In the genomic region with DNA sequence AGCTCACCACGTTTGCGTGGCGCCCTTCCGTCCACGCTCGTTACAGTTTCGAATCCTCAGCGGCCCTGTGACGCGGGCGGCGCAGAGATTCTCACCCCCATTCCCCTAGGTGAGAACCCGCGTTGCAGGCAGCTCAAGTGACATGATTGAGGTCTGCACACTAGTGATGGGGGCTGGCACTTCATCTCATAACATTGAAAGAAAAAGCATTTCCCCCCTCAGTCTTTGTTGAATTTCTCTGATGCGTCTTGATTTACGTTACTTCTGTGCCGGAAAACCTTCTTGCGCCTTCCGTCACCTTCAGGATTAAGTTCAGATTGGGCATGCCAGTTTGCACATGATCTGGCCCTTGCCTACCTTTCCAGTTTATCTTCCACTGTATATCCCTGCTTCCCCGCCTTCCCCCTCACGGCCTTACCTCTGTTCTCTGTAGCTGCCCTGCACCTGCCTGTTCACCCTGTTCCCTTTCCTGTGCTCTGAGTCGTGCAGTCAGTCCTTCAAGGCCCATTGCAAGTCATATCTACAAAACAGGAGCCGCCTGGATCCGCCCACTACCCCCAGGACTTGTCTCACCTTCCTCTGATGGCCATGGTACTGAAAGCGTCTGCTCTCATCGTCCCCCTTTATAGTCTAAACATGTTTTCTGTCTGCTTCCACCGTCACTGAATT, we compare ENCODE assay signal across 8 cellular contexts. TPM values are rescaled to one million over a fixed set of nuclear protein-coding genes. Genes with fewer than 3 reads are reported as not detected.
DNase-seq lines count a peak whose midpoint lies in the region; ATAC-seq and TF ChIP-seq lines count a peak whose summit lies in the region.

No MANE protein-coding gene starts in this region.

- intact Hi-C loops in activated CD4-positive, alpha-beta memory T cell treated with anti-CD3 and anti-CD28 coated beads for 36 hours (cut with micrococcal nuclease) = loop anchor here (1.0 to 10.0 kb wide), 3 partner anchors 23 to 384 kb away; partner anchors contain the start of genes FOXO6 and SCMH1
- intact Hi-C loops in naive thymus-derived CD4-positive, alpha-beta T cell (cut with micrococcal nuclease) = loop anchor here in 1 of 2 donors (2.0 kb wide), 1 partner anchor 22 kb away; no protein-coding TSS in a partner anchor
- intact Hi-C loops in stomach (cut with DNase I; ENCODE audit: low total_unique reads) = no loop called here

- POLR2A ChIA-PET in activated CD4-positive, alpha-beta memory T cell treated with anti-CD3 and anti-CD28 coated beads for 36 hours (lab: Charles Lee) = interaction anchor here (0.7 to 2.4 kb wide), 7 partner anchors 11 to 941 kb away, joined by 3 to 14 read pairs (median 5); partner anchors contain the start of genes CITED4 and NFYC
- POLR2A ChIA-PET in naive thymus-derived CD4-positive, alpha-beta T cell (lab: Charles Lee) = interaction anchor here (1.2 to 3.1 kb wide), 6 partner anchors 11 to 289 kb away, joined by 3 to 26 read pairs (median 8); partner anchors contain the start of genes CITED4 and NFYC

- H3K9me3 Mint-ChIP-seq in activated CD4-positive, alpha-beta memory T cell treated with anti-CD3 and anti-CD28 coated beads for 36 hours = no peaks in the 10 kb centered on the region
- H3K9me3 Mint-ChIP-seq in effector memory CD8-positive, alpha-beta T cell = no peaks in the 10 kb centered on the region
- no peaks in the 10 kb centered on the region for H3K9me3 Mint-ChIP-seq in naive thymus-derived CD4-positive, alpha-beta T cell

- H3K4me1 ChIP-seq in BLaER1 treated with 17β-estradiol and CSF1 and Interleukin-3, amounts not matched to agents 10 nM and 100 nM = peaks cover 35 to 59% (median 56%) of the 10 kb centered on the region in 10 experiments
- H3K4me1 ChIP-seq in naive thymus-derived CD4-positive, alpha-beta T cell (ENCODE audit: control insufficient read depth in 2 of 2, insufficient read depth in 2 of 2, low read length in 2 of 2) = peaks cover 10 to 11% of the 10 kb centered on the region in 2 donors
- peaks cover 24 to 59% (median 42%) of the 10 kb centered on the region in 4 donors for H3K4me1 ChIP-seq in stomach

- H3K27me3 Mint-ChIP-seq in activated CD4-positive, alpha-beta memory T cell treated with anti-CD3 and anti-CD28 coated beads for 36 hours = no peaks in the 10 kb centered on the region
- H3K27me3 Mint-ChIP-seq in effector memory CD8-positive, alpha-beta T cell = no peaks in the 10 kb centered on the region
- no peaks in the 10 kb centered on the region for H3K27me3 Mint-ChIP-seq in naive thymus-derived CD4-positive, alpha-beta T cell

- no peaks in the 10 kb centered on the region for H3K27me3 ChIP-seq in BLaER1 treated with 17β-estradiol and CSF1 and Interleukin-3, amounts not matched to agents 10 nM and 100 nM
- H3K27me3 ChIP-seq in naive thymus-derived CD4-positive, alpha-beta T cell (ENCODE audit: control insufficient read depth in 2 of 2, insufficient read depth in 2 of 2, low read length in 2 of 2) = no peaks in the 10 kb centered on the region
- H3K27me3 ChIP-seq in stomach = no peaks in the 10 kb centered on the region

- CTCF ChIA-PET in activated CD4-positive, alpha-beta memory T cell treated with anti-CD3 and anti-CD28 coated beads for 36 hours (lab: Charles Lee) = interaction anchor here (1.1 to 2.1 kb wide), 3 partner anchors 23 to 32 kb away, joined by 3 to 12 read pairs (median 6); no protein-coding TSS in a partner anchor
- CTCF ChIA-PET in naive thymus-derived CD4-positive, alpha-beta T cell (lab: Charles Lee) = interaction anchor here (0.5 to 1.1 kb wide), 3 partner anchors 21 to 852 kb away, joined by 3 to 5 read pairs (median 4); no protein-coding TSS in a partner anchor

- peak overlapping the region; percentile 79 to 99 (median 98) for H3K27ac ChIP-seq in BLaER1 treated with 17β-estradiol and CSF1 and Interleukin-3, amounts not matched to agents 10 nM and 100 nM
- peak overlapping the region; percentile 97 for H3K27ac ChIP-seq in naive thymus-derived CD4-positive, alpha-beta T cell (ENCODE audit: low read depth, low read length)
- H3K27ac ChIP-seq in stomach = peak overlapping the region; percentile 92 to 97 (median 93)

- H3K4me2 ChIP-seq in BLaER1 treated with 17β-estradiol and CSF1 and Interleukin-3, amounts not matched to agents 10 nM and 100 nM = peak overlapping the region; percentile 90 to 98 (median 95)

- peaks cover 53% of the 10 kb centered on the region for H3K4me1 Mint-ChIP-seq in activated CD4-positive, alpha-beta memory T cell treated with anti-CD3 and anti-CD28 coated beads for 36 hours (ENCODE audit: low read depth)
- peaks cover 20 to 22% of the 10 kb centered on the region in 2 donors for H3K4me1 Mint-ChIP-seq in effector memory CD8-positive, alpha-beta T cell (ENCODE audit: low read depth in 2 of 2)
- peaks cover 17 to 48% (median 29%) of the 10 kb centered on the region in 7 donors for H3K4me1 Mint-ChIP-seq in naive thymus-derived CD4-positive, alpha-beta T cell

- WGBS in stomach, 5 donors = 13 to 19% (median 15%) methylated on average over 23 to 27 of the region's 27 CpGs

- no peak for TF ChIP-seq EP300 in stomach (IDR thresholded peaks at IDR 0.05)

- DNase-seq in NCI-H2029 treated with DMSO at 0.1 percent for 48 hours (lab: John Stamatoyannopoulos, UW) (peak; percentile 98), stomach (peak; percentile 30), GOT3 (lab: John Stamatoyannopoulos, UW) (no peak)
- DNase-seq in activated CD4-positive, alpha-beta memory T cell treated with anti-CD3 and anti-CD28 coated beads for 36 hours = peak; percentile 81
- peak; percentile 72 to 79 (median 72) for DNase-seq in effector memory CD8-positive, alpha-beta T cell
- peak in 8 of 9 donors; percentile 40 to 62 (median 54) for DNase-seq in naive thymus-derived CD4-positive, alpha-beta T cell

- H4K20me1 ChIP-seq in BLaER1 treated with 17β-estradiol and CSF1 and Interleukin-3, amounts not matched to agents 10 nM and 100 nM = peaks cover 0 to 56% (median 50%) of the 10 kb centered on the region in 11 experiments; a peak in 17 of 22 replicates

- peaks cover 39% of the 10 kb centered on the region for H3K36me3 Mint-ChIP-seq in activated CD4-positive, alpha-beta memory T cell treated with anti-CD3 and anti-CD28 coated beads for 36 hours
- H3K36me3 Mint-ChIP-seq in effector memory CD8-positive, alpha-beta T cell (ENCODE audit: insufficient read depth) = peaks cover 48% of the 10 kb centered on the region
- H3K36me3 Mint-ChIP-seq in naive thymus-derived CD4-positive, alpha-beta T cell = peaks cover 1 to 26% (median 11%) of the 10 kb centered on the region in 5 donors

- peak overlapping the region; percentile 74 to 95 (median 86) for H3K4me3 ChIP-seq in BLaER1 treated with 17β-estradiol and CSF1 and Interleukin-3, amounts not matched to agents 10 nM and 100 nM
- H3K4me3 ChIP-seq in naive thymus-derived CD4-positive, alpha-beta T cell (ENCODE audit: low read length) = peak overlapping the region; percentile 62
- H3K4me3 ChIP-seq in stomach = peak overlapping the region; percentile 64 to 86 (median 70)

- H3K9me3 ChIP-seq in BLaER1 treated with 17β-estradiol and CSF1 and Interleukin-3, amounts not matched to agents 10 nM and 100 nM (replicated peaks in 1 of 11) = no peaks in the 10 kb centered on the region
- H3K9me3 ChIP-seq in naive thymus-derived CD4-positive, alpha-beta T cell (ENCODE audit: control insufficient read depth in 2 of 3, low read length in 3 of 3) = no peaks in the 10 kb centered on the region
- no peaks in the 10 kb centered on the region for H3K9me3 ChIP-seq in stomach

- no peak for TF ChIP-seq CTCF in stomach (IDR thresholded peaks at IDR 0.05)

- ATAC-seq in GM19455 (IDR thresholded peaks at IDR 0.05; ENCODE audit: unreplicated experiment) = peak; percentile 6
- ATAC-seq in effector memory CD8-positive, alpha-beta T cell (replicated peaks) = peak; percentile 59
- ATAC-seq in naive thymus-derived CD4-positive, alpha-beta T cell = peak; percentile 44

- H3K36me3 ChIP-seq in BLaER1 treated with 17β-estradiol and CSF1 and Interleukin-3, amounts not matched to agents 10 nM and 100 nM = peaks cover 13 to 46% (median 38%) of the 10 kb centered on the region in 11 experiments
- H3K36me3 ChIP-seq in naive thymus-derived CD4-positive, alpha-beta T cell (ENCODE audit: control insufficient read depth in 2 of 3, insufficient read depth in 3 of 3, low read length in 3 of 3) = peaks cover 0 to 21% (median 7%) of the 10 kb centered on the region in 3 experiments
- peaks cover 4 to 23% (median 15%) of the 10 kb centered on the region in 4 donors for H3K36me3 ChIP-seq in stomach

- H3K27ac Mint-ChIP-seq in activated CD4-positive, alpha-beta memory T cell treated with anti-CD3 and anti-CD28 coated beads for 36 hours = peak overlapping the region; percentile 88
- H3K27ac Mint-ChIP-seq in effector memory CD8-positive, alpha-beta T cell = peak overlapping the region; percentile 92 to 99
- H3K27ac Mint-ChIP-seq in naive thymus-derived CD4-positive, alpha-beta T cell = peak overlapping the region; percentile 84 to 97 (median 93)

- peak overlapping the region; percentile 84 to 99 (median 98) for H3K9ac ChIP-seq in BLaER1 treated with 17β-estradiol and CSF1 and Interleukin-3, amounts not matched to agents 10 nM and 100 nM

- no peak for TF ChIP-seq POLR2A in stomach (IDR thresholded peaks at IDR 0.05)

- peak overlapping the region; percentile 80 for H3K4me3 Mint-ChIP-seq in activated CD4-positive, alpha-beta memory T cell treated with anti-CD3 and anti-CD28 coated beads for 36 hours
- peak overlapping the region; percentile 84 to 99 for H3K4me3 Mint-ChIP-seq in effector memory CD8-positive, alpha-beta T cell
- H3K4me3 Mint-ChIP-seq in naive thymus-derived CD4-positive, alpha-beta T cell = peak overlapping the region; percentile 78 to 98 (median 92)

RNA-seq across cellular contexts. Expression of gene CTPS1, which starts 1.1 kb away (rescaled TPM):
- 10 to 100 TPM; 78.0 to 78.5 TPM for total RNA-seq in activated CD4-positive, alpha-beta memory T cell treated with anti-CD3 and anti-CD28 coated beads for 36 hours
- 10 to 100 TPM; 16.4 to 57.6 (median 40.6) TPM for total RNA-seq in naive thymus-derived CD4-positive, alpha-beta T cell
- 10 to 100 TPM; 12.4 to 16.5 TPM for polyA plus RNA-seq in naive thymus-derived CD4-positive, alpha-beta T cell
- total RNA-seq in stomach = 10 to 100 TPM; 14.0 to 45.5 (median 32.7) TPM
- polyA plus RNA-seq in stomach = 1 to 10 TPM; 6.4 to 9.8 (median 8.1) TPM

RNA-seq across cellular contexts. Expression of gene SLFNL1, which starts 40.9 kb away (rescaled TPM):
- under 1 TPM in 1 of 2 experiments, not detected in 1; 0.07 TPM for total RNA-seq in activated CD4-positive, alpha-beta memory T cell treated with anti-CD3 and anti-CD28 coated beads for 36 hours
- total RNA-seq in naive thymus-derived CD4-positive, alpha-beta T cell = 1 to 10 TPM in 1 of 5 experiments, under 1 TPM in 4; 0.19 to 1.1 (median 0.29) TPM
- polyA plus RNA-seq in naive thymus-derived CD4-positive, alpha-beta T cell = under 1 TPM; 0.25 to 0.69 TPM
- 10 to 100 TPM in 1 of 5 donors, 1 to 10 TPM in 1, under 1 TPM in 1, not detected in 2; 0.73 to 10.5 (median 3.1) TPM for total RNA-seq in stomach
- under 1 TPM in 2 of 3 donors, not detected in 1; 0.25 to 0.31 TPM for polyA plus RNA-seq in stomach

Comparison
In these comparisons a context has a peak if more than half of its experiments do, and no peak if none do; other contexts are left out.
1. ATAC-seq: peak in every context shown above with its lines; median percentile 59 in effector memory CD8-positive, alpha-beta T cell; 44 in naive thymus-derived CD4-positive, alpha-beta T cell; 6 in GM19455.